8 cellular contexts compared by ENCODE assay signal in genomic region chr11:126318642-126319373, GRCh38. TPM values are rescaled to one million over a fixed set of nuclear protein-coding genes. Genes with fewer than 3 reads are reported as not detected.
DNase-seq lines count a peak whose midpoint lies in the region; ATAC-seq and TF ChIP-seq lines count a peak whose summit lies in the region.

No MANE protein-coding gene starts in this region.

- intact Hi-C loops in activated CD4-positive, alpha-beta memory T cell treated with anti-CD3 and anti-CD28 coated beads for 36 hours (cut with micrococcal nuclease), result loop anchor here (1.0 kb wide), 2 partner anchors 15 to 34 kb away; partner anchors contain the start of gene DCPS
- intact Hi-C loops in gastrocnemius medialis (cut with DNase I; ENCODE audit: low total_unique reads) (loop anchor here (1.0 to 10.0 kb wide), 2 partner anchors 97 to 676 kb away; no protein-coding TSS in a partner anchor), PC-9 (cut with micrococcal nuclease; ENCODE audit: unreplicated experiment) (no loop called here)

- in situ Hi-C loops in gastrocnemius medialis (cut with MboI; ENCODE audit: low sequenced_read_pairs in 4 of 4), result loop anchor here (10.0 to 25.0 kb wide), 3 partner anchors 156 to 168 kb away; no protein-coding TSS in a partner anchor

- no peaks in the 10 kb centered on the region for H3K9me3 ChIP-seq in gastrocnemius medialis
- no peaks in the 10 kb centered on the region for H3K9me3 ChIP-seq in PC-9 (ENCODE audit: insufficient read depth, low read depth)

- H3K27ac ChIP-seq in gastrocnemius medialis (peak overlapping the region; percentile 70 to 84 (median 82)), PC-9 (no peak overlapping the region)

- H3K36me3 Mint-ChIP-seq in activated CD4-positive, alpha-beta memory T cell treated with anti-CD3 and anti-CD28 coated beads for 36 hours, result peaks cover 27% of the 10 kb centered on the region

- peak overlapping the region; percentile 75 for H3K27ac Mint-ChIP-seq in activated CD4-positive, alpha-beta memory T cell treated with anti-CD3 and anti-CD28 coated beads for 36 hours

- peak; percentile 94 for DNase-seq in GDM1 (lab: John Stamatoyannopoulos, UW)
- peak; percentile 89 for DNase-seq in HT1080 (ENCODE audit: low read depth)
- peak; percentile 43 for DNase-seq in activated CD4-positive, alpha-beta memory T cell treated with anti-CD3 and anti-CD28 coated beads for 36 hours
- peak; percentile 90 for DNase-seq in foreskin melanocyte
- DNase-seq in gastrocnemius medialis, result no peak
- no peak for DNase-seq in PC-9
- no peak for DNase-seq in NCI-H1092 (lab: John Stamatoyannopoulos, UW)

- no peak for TF ChIP-seq POLR2A in gastrocnemius medialis (IDR thresholded peaks at IDR 0.05)

- no peaks in the 10 kb centered on the region for H3K79me2 ChIP-seq in PC-9 (ENCODE audit: low read depth)

- H3K4me1 Mint-ChIP-seq in activated CD4-positive, alpha-beta memory T cell treated with anti-CD3 and anti-CD28 coated beads for 36 hours (ENCODE audit: low read depth), result peaks cover 30% of the 10 kb centered on the region

- no peak for TF ChIP-seq CTCF in gastrocnemius medialis (IDR thresholded peaks at IDR 0.05 in 4 of 5, conservative IDR thresholded peaks at IDR 0.05 in 1 of 5)
- no peak for TF ChIP-seq CTCF in PC-9 (conservative IDR thresholded peaks at IDR 0.05)

- no peaks in the 10 kb centered on the region for H3K9me2 ChIP-seq in PC-9 (ENCODE audit: insufficient read depth)

- H3K4me3 ChIP-seq in gastrocnemius medialis, result peak overlapping the region; percentile 9 to 41 (median 32)
- no peak overlapping the region for H3K4me3 ChIP-seq in PC-9

- H3K4me2 ChIP-seq in PC-9, result no peak overlapping the region

- no peaks in the 10 kb centered on the region for H3F3A ChIP-seq in PC-9 (ENCODE audit: insufficient read depth, low read depth)

- peaks cover 0 to 7% of the 10 kb centered on the region in 2 donors for H3K36me3 ChIP-seq in gastrocnemius medialis
- 0 out of 2 replicates have a peak, but pooled peaks cover 8% of the 10 kb centered on the region for H3K36me3 ChIP-seq in PC-9 (ENCODE audit: low read depth)

- no peaks in the 10 kb centered on the region for H3K27me3 Mint-ChIP-seq in activated CD4-positive, alpha-beta memory T cell treated with anti-CD3 and anti-CD28 coated beads for 36 hours

- no TSS peak for BruUV-seq in PC-9 (replicated peaks; lab: Mats Ljungman, UMichigan)

- no peak overlapping the region for H3K4me3 Mint-ChIP-seq in activated CD4-positive, alpha-beta memory T cell treated with anti-CD3 and anti-CD28 coated beads for 36 hours

- H3K4me1 ChIP-seq in gastrocnemius medialis (peaks cover 26 to 28% of the 10 kb centered on the region in 2 donors), PC-9 (replicated peaks; ENCODE audit: insufficient read depth) (no peaks in the 10 kb centered on the region)

- no peaks in the 10 kb centered on the region for H3K27me3 ChIP-seq in gastrocnemius medialis
- H3K27me3 ChIP-seq in PC-9 (ENCODE audit: insufficient read depth, low read depth), result no peaks in the 10 kb centered on the region

- H4K20me1 ChIP-seq in PC-9 (ENCODE audit: insufficient read depth), result no peaks in the 10 kb centered on the region

- CTCF ChIA-PET in activated CD4-positive, alpha-beta memory T cell treated with anti-CD3 and anti-CD28 coated beads for 36 hours (lab: Charles Lee), result interaction anchor here (0.9 to 2.5 kb wide), 2 partner anchors 8 to 162 kb away, joined by 4 to 14 read pairs; no protein-coding TSS in a partner anchor
- CTCF ChIA-PET in PC-9 (lab: Charles Lee), result interaction anchor here (0.5 kb wide), 1 partner anchor 163 kb away, joined by 3 read pairs; no protein-coding TSS in a partner anchor

- ATAC-seq in GM21367 (IDR thresholded peaks at IDR 0.05; ENCODE audit: unreplicated experiment) (peak; percentile 83), gastrocnemius medialis (peak; percentile 49 to 62)

- H2AFZ ChIP-seq in PC-9, result no peak overlapping the region

- POLR2A ChIA-PET in activated CD4-positive, alpha-beta memory T cell treated with anti-CD3 and anti-CD28 coated beads for 36 hours (lab: Charles Lee), result interaction anchor here (0.9 to 1.2 kb wide), 3 partner anchors 15 to 37 kb away, joined by 3 to 4 read pairs (median 3); partner anchors contain the start of genes DCPS and ST3GAL4
- POLR2A ChIA-PET in PC-9 (lab: Charles Lee; ENCODE audit: unreplicated experiment), result interaction anchor here (0.7 to 0.9 kb wide), 2 partner anchors 37 to 657 kb away, joined by 3 to 5 read pairs; partner anchors contain the start of gene ST3GAL4

- no peaks in the 10 kb centered on the region for H3K9me3 Mint-ChIP-seq in activated CD4-positive, alpha-beta memory T cell treated with anti-CD3 and anti-CD28 coated beads for 36 hours

RNA-seq across cellular contexts. Expression of gene DCPS, which starts 14.9 kb away (rescaled TPM):
- 29.3 and 37.4 TPM in 2 replicates for total RNA-seq in HT1080 (2014; rRNA removed; shearing (Covaris generic))
- 32.3 and 35.4 TPM in 2 replicates for polyA plus RNA-seq in HT1080 (2015; cell fraction: cytosol; rRNA removed)
- 18.0 and 20.6 TPM in 2 replicates for polyA plus RNA-seq in HT1080 (2015; cell fraction: nucleus; rRNA removed)
- total RNA-seq in activated CD4-positive, alpha-beta memory T cell treated with anti-CD3 and anti-CD28 coated beads for 36 hours, result 10 to 100 TPM; 40.1 to 43.9 TPM
- total RNA-seq in gastrocnemius medialis (10 to 100 TPM in 3 of 4 donors, 1 to 10 TPM in 1; 9.8 to 23.1 (median 11.5) TPM), PC-9 (2021) (23.8 and 27.2 TPM in 2 replicates)

RNA-seq across cellular contexts. Expression of gene TIRAP, which starts 35.9 kb away (rescaled TPM):
- total RNA-seq in HT1080 (2014; rRNA removed; shearing (Covaris generic)), result 3.3 and 3.6 TPM in 2 replicates
- polyA plus RNA-seq in HT1080 (2015; cell fraction: cytosol; rRNA removed), result 5.0 and 6.3 TPM in 2 replicates
- polyA plus RNA-seq in HT1080 (2015; cell fraction: nucleus; rRNA removed), result 4.2 and 5.6 TPM in 2 replicates
- total RNA-seq in activated CD4-positive, alpha-beta memory T cell treated with anti-CD3 and anti-CD28 coated beads for 36 hours, result 1 to 10 TPM; 7.3 to 8.8 TPM
- total RNA-seq in gastrocnemius medialis (1 to 10 TPM; 4.5 to 5.8 (median 5.6) TPM), PC-9 (2021) (9.6 and 12.7 TPM in 2 replicates)

RNA-seq across cellular contexts. Expression of gene ST3GAL4, which starts 36.7 kb away (rescaled TPM):
- total RNA-seq in HT1080 (2014; rRNA removed; shearing (Covaris generic)), result 34.7 and 45.9 TPM in 2 replicates
- 40.6 and 41.2 TPM in 2 replicates for polyA plus RNA-seq in HT1080 (2015; cell fraction: cytosol; rRNA removed)
- polyA plus RNA-seq in HT1080 (2015; cell fraction: nucleus; rRNA removed), result 12.1 and 18.4 TPM in 2 replicates
- 10 to 100 TPM in 1 of 2 experiments, 1 to 10 TPM in 1; 9.8 to 10.7 TPM for total RNA-seq in activated CD4-positive, alpha-beta memory T cell treated with anti-CD3 and anti-CD28 coated beads for 36 hours
- total RNA-seq in gastrocnemius medialis (10 to 100 TPM in 2 of 4 donors, 1 to 10 TPM in 2; 3.4 to 12.4 (median 9.6) TPM), PC-9 (2021) (44.1 and 46.2 TPM in 2 replicates)

RNA-seq across cellular contexts. Expression of gene FOXRED1, which starts 49.9 kb away (rescaled TPM):
- total RNA-seq in HT1080 (2014; rRNA removed; shearing (Covaris generic)), result 43.1 and 49.2 TPM in 2 replicates
- polyA plus RNA-seq in HT1080 (2015; cell fraction: cytosol; rRNA removed), result 28.6 and 34.1 TPM in 2 replicates
- 52.2 and 60.5 TPM in 2 replicates for polyA plus RNA-seq in HT1080 (2015; cell fraction: nucleus; rRNA removed)
- 10 to 100 TPM; 41.7 to 42.3 TPM for total RNA-seq in activated CD4-positive, alpha-beta memory T cell treated with anti-CD3 and anti-CD28 coated beads for 36 hours
- 10 to 100 TPM; 12.5 to 20.8 (median 16.2) TPM for total RNA-seq in gastrocnemius medialis
- 40.4 and 43.2 TPM in 2 replicates for total RNA-seq in PC-9 (2021)

RNA-seq across cellular contexts. Expression of gene SRPRA, which starts 50.1 kb away (rescaled TPM):
- total RNA-seq in HT1080 (2014; rRNA removed; shearing (Covaris generic)), result 152 and 179 TPM in 2 replicates
- polyA plus RNA-seq in HT1080 (2015; cell fraction: cytosol; rRNA removed), result 159 and 179 TPM in 2 replicates
- polyA plus RNA-seq in HT1080 (2015; cell fraction: nucleus; rRNA removed), result 260 and 270 TPM in 2 replicates
- 100 to 1,000 TPM; 142 to 149 TPM for total RNA-seq in activated CD4-positive, alpha-beta memory T cell treated with anti-CD3 and anti-CD28 coated beads for 36 hours
- total RNA-seq in gastrocnemius medialis (100 to 1,000 TPM in 1 of 4 donors, 10 to 100 TPM in 3; 72.3 to 101 (median 79.4) TPM), PC-9 (2021) (53.3 and 57.1 TPM in 2 replicates)

Comparison
In these comparisons a context has a peak if more than half of its experiments do, and no peak if none do; other contexts are left out.
1. DNase-seq: peak in GDM1 (single experiment), HT1080 (single experiment), activated CD4-positive, alpha-beta memory T cell treated with anti-CD3 and anti-CD28 coated beads for 36 hours (single experiment) and foreskin melanocyte (single experiment); none in gastrocnemius medialis (0 of 2), PC-9 (0 of 2) and NCI-H1092 (single experiment).